In genomic region chr1:16088996-16089395, GRCh38 we compare ENCODE assay signal across 13 cellular contexts. TPM values are rescaled to one million over a fixed set of nuclear protein-coding genes. Genes with fewer than 3 reads are reported as not detected.
DNase-seq lines count a peak whose midpoint lies in the region; ATAC-seq and TF ChIP-seq lines count a peak whose summit lies in the region.
"Had no signal": no experiment of that assay in that cellular context is flagged by ENCODE, and none has a peak within 500 bp of the region (broad histone marks: within the 10 kb centered on the region; RNA-seq: fewer than 3 reads in every experiment).

No MANE protein-coding gene starts in this region.

- no peaks in the 10 kb centered on the region for H3K9me3 Mint-ChIP-seq in endothelial cell (ENCODE audit: unreplicated experiment)
- no peaks in the 10 kb centered on the region for H3K9me3 Mint-ChIP-seq in natural killer cell treated with Interleukin-12 subunit alpha and Interleukin-12 subunit beta and Interleukin-15 and Interleukin-18, amount 100 ng/mL, for 72 hours
- H3K9me3 Mint-ChIP-seq: immature natural killer cell; natural killer cell; stimulated activated naive B cell treated with anti-CD40 and anti-IgM and Interleukin-4, amounts not matched to agents 10 μg/mL and 1 μg/mL and 100 μg/mL, for 72 hours had no signal

- no peak for TF ChIP-seq CTCF in astrocyte of the cerebellum (IDR thresholded peaks at IDR 0.05; ENCODE audit: low read depth, low read length, missing control alignments)
- TF ChIP-seq CTCF in endothelial cell (IDR thresholded peaks at IDR 0.05; ENCODE audit: unreplicated experiment), result no peak

- H3K36me3 Mint-ChIP-seq in endothelial cell (ENCODE audit: low read depth, unreplicated experiment), result no peaks in the 10 kb centered on the region
- H3K36me3 Mint-ChIP-seq in natural killer cell treated with Interleukin-12 subunit alpha and Interleukin-12 subunit beta and Interleukin-15 and Interleukin-18, amount 100 ng/mL, for 72 hours, result no peaks in the 10 kb centered on the region
- H3K36me3 Mint-ChIP-seq: immature natural killer cell; natural killer cell; stimulated activated naive B cell treated with anti-CD40 and anti-IgM and Interleukin-4, amounts not matched to agents 10 μg/mL and 1 μg/mL and 100 μg/mL, for 72 hours had no signal

- no peak for ATAC-seq in natural killer cell treated with Interleukin-12 subunit alpha and Interleukin-12 subunit beta and Interleukin-15 and Interleukin-18, amount 100 ng/mL, for 72 hours
- ATAC-seq: stimulated activated naive B cell treated with anti-CD40 and anti-IgM and Interleukin-4, amounts not matched to agents 10 μg/mL and 1 μg/mL and 100 μg/mL, for 72 hours had no signal

- no peak overlapping the region for H3K4me3 Mint-ChIP-seq in endothelial cell (ENCODE audit: unreplicated experiment)
- H3K4me3 Mint-ChIP-seq in natural killer cell treated with Interleukin-12 subunit alpha and Interleukin-12 subunit beta and Interleukin-15 and Interleukin-18, amount 100 ng/mL, for 72 hours, result no peak overlapping the region
- H3K4me3 Mint-ChIP-seq: immature natural killer cell; natural killer cell; stimulated activated naive B cell treated with anti-CD40 and anti-IgM and Interleukin-4, amounts not matched to agents 10 μg/mL and 1 μg/mL and 100 μg/mL, for 72 hours had no signal

- H3K27ac Mint-ChIP-seq in endothelial cell (ENCODE audit: unreplicated experiment), result no peak overlapping the region
- H3K27ac Mint-ChIP-seq in natural killer cell treated with Interleukin-12 subunit alpha and Interleukin-12 subunit beta and Interleukin-15 and Interleukin-18, amount 100 ng/mL, for 72 hours, result no peak overlapping the region
- H3K27ac Mint-ChIP-seq: natural killer cell had no signal

- in situ Hi-C loops in astrocyte of the cerebellum (cut with HindIII; ENCODE audit: low sequenced_read_pairs), result no loop called here

- no peak overlapping the region for H3K4me3 ChIP-seq in astrocyte of the cerebellum (ENCODE audit: low read depth, low read length)
- H3K4me3 ChIP-seq: esophagus muscularis mucosa had no signal

- H3K4me1 Mint-ChIP-seq in endothelial cell (ENCODE audit: unreplicated experiment), result peaks cover 15% of the 10 kb centered on the region
- peaks cover 2 to 6% of the 10 kb centered on the region in 2 donors for H3K4me1 Mint-ChIP-seq in natural killer cell treated with Interleukin-12 subunit alpha and Interleukin-12 subunit beta and Interleukin-15 and Interleukin-18, amount 100 ng/mL, for 72 hours (ENCODE audit: low read depth in 2 of 2)
- H3K4me1 Mint-ChIP-seq: immature natural killer cell had no signal

- DNase-seq in 8988T (peak; percentile 41), HK-2 (ENCODE audit: unreplicated experiment) (peak; percentile 93), astrocyte of the cerebellum (ENCODE audit: low read depth) (peak; percentile 40), iris pigment epithelial cell (ENCODE audit: low read depth) (peak; percentile 88), endothelial cell (ENCODE audit: low spot score) (no peak), inferior parietal cortex (ENCODE audit: extremely low spot score) (no peak)
- no peak for DNase-seq in stimulated activated naive CD4-positive, alpha-beta T cell (lab: John Stamatoyannopoulos, UW)
- no peak for DNase-seq in natural killer cell treated with Interleukin-12 subunit alpha and Interleukin-12 subunit beta and Interleukin-15 and Interleukin-18, amount 100 ng/mL, for 72 hours (ENCODE audit: low spot score)
- DNase-seq: immature natural killer cell; natural killer cell; NCI-H1417 treated with DMSO at 0.1 percent for 48 hours; stimulated activated naive B cell treated with anti-CD40 and anti-IgM and Interleukin-4, amounts not matched to agents 10 μg/mL and 1 μg/mL and 100 μg/mL, for 72 hours had no signal

- peaks cover 7% of the 10 kb centered on the region for H3K27me3 Mint-ChIP-seq in endothelial cell (ENCODE audit: unreplicated experiment)
- peaks cover 10 to 14% of the 10 kb centered on the region in 2 donors for H3K27me3 Mint-ChIP-seq in natural killer cell treated with Interleukin-12 subunit alpha and Interleukin-12 subunit beta and Interleukin-15 and Interleukin-18, amount 100 ng/mL, for 72 hours

RNA-seq across cellular contexts. Expression of gene FAM131C, which starts 15.5 kb away (rescaled TPM):
- total RNA-seq in endothelial cell (ENCODE audit: unreplicated experiment), result 0.56 TPM
- total RNA-seq in natural killer cell treated with Interleukin-12 subunit alpha and Interleukin-12 subunit beta and Interleukin-15 and Interleukin-18, amount 100 ng/mL, for 72 hours, result not detected
- total RNA-seq: natural killer cell had no signal

RNA-seq across cellular contexts. Expression of gene CLCNKB, which starts 45.4 kb away (rescaled TPM):
- total RNA-seq in endothelial cell (ENCODE audit: unreplicated experiment), result 0.59 TPM
- not detected for total RNA-seq in natural killer cell treated with Interleukin-12 subunit alpha and Interleukin-12 subunit beta and Interleukin-15 and Interleukin-18, amount 100 ng/mL, for 72 hours
- total RNA-seq: natural killer cell had no signal

Comparison
In these comparisons a context has a peak if more than half of its experiments do, and no peak if none do; other contexts are left out.
1. DNase-seq: peak in 8988T (single experiment), HK-2 (single experiment), astrocyte of the cerebellum (single experiment) and iris pigment epithelial cell (single experiment); none in endothelial cell (single experiment), stimulated activated naive CD4-positive, alpha-beta T cell (0 of 6), inferior parietal cortex (single experiment) and natural killer cell treated with Interleukin-12 subunit alpha and Interleukin-12 subunit beta and Interleukin-15 and Interleukin-18, amount 100 ng/mL, for 72 hours (single experiment).